Comparison of ENCODE assay signal across 13 cellular contexts in genomic region chr10:79435271-79436065, GRCh38. TPM values are rescaled to one million over a fixed set of nuclear protein-coding genes. Genes with fewer than 3 reads are reported as not detected.
A peak's percentile ranks its signal among the peaks of the same experiment; 100 is the strongest.
DNase-seq lines count a peak whose midpoint lies in the region; ATAC-seq and TF ChIP-seq lines count a peak whose summit lies in the region.
"Had no signal": no experiment of that assay in that cellular context is flagged by ENCODE, and none has a peak within 500 bp of the region (broad histone marks: within the 10 kb centered on the region; RNA-seq: fewer than 3 reads in every experiment).

No MANE protein-coding gene starts in this region.

- WGBS in lung, 2 donors: 64 to 67% methylated on average over 14 to 15 of the region's 15 CpGs

- peak; percentile 52 for DNase-seq in MV-4-11 (lab: John Stamatoyannopoulos, UW)
- peak in 3 of 10 donors; percentile 22 to 38 (median 35) for DNase-seq in dorsolateral prefrontal cortex
- DNase-seq in lung (ENCODE audit: low spot score): no peak
- no peak for DNase-seq in substantia nigra (lab: John Stamatoyannopoulos, UW)
- DNase-seq in H4 (ENCODE audit: low spot score): no peak
- no peak for DNase-seq in NOMO-1 treated with dmso at 0.1 percent for 144 hours (lab: John Stamatoyannopoulos, UW; ENCODE audit: unreplicated experiment)
- no peak for DNase-seq in kidney tubule cell (ENCODE audit: low spot score)
- DNase-seq: activated CD8-positive, alpha-beta memory T cell treated with anti-CD3 and anti-CD28 coated beads, Interleukin-2, amount 50 U/mL, for 4 hours; DMS79; NCI-H1694 treated with DMSO at 0.1 percent for 48 hours; SIG-M5 had no signal

- H3K4me3 ChIP-seq in dorsolateral prefrontal cortex: peak overlapping the region in 13 of 59 donors; percentile 2 to 51 (median 13)
- H3K4me3 ChIP-seq in lung: no peak overlapping the region

- no peak for ATAC-seq in lung (ENCODE audit: insufficient read depth, low FRiP score)
- no peak for ATAC-seq in HG02884 (IDR thresholded peaks at IDR 0.05; ENCODE audit: unreplicated experiment)

- H3K4me1 ChIP-seq in lung (ENCODE audit: control insufficient read depth in 2 of 2, insufficient read depth in 2 of 2, low read length in 2 of 2): peaks cover 19 to 23% of the 10 kb centered on the region in 2 donors

- H3K27ac ChIP-seq in dorsolateral prefrontal cortex (peak overlapping the region; percentile 19 to 99 (median 96)), lung (ENCODE audit: low read depth in 1 of 2, low read length in 1 of 2) (peak overlapping the region; percentile 77 to 86), substantia nigra (ENCODE audit: low read depth, low read length, poor library complexity, severe bottlenecking) (peak overlapping the region; percentile 91)
- H3K27ac ChIP-seq: neutrophil had no signal

- intact Hi-C loops in dorsolateral prefrontal cortex (cut with DNase I): no loop called here

- H3K27me3 ChIP-seq in dorsolateral prefrontal cortex (peaks cover 0 to 5% (median 0%) of the 10 kb centered on the region in 45 donors), lung (ENCODE audit: control insufficient read depth, insufficient read depth) (no peaks in the 10 kb centered on the region)

- TF ChIP-seq CTCF in dorsolateral prefrontal cortex (IDR thresholded peaks at IDR 0.05 in 54 of 56, conservative IDR thresholded peaks at IDR 0.05 in 2 of 56; ENCODE audit: low read depth in 1 of 56, partially characterized antibody in 56 of 56) (no peak), lung (IDR thresholded peaks at IDR 0.05; ENCODE audit: control extremely low read depth, extremely low read depth) (no peak)

- peaks cover 0 to 9% of the 10 kb centered on the region in 2 donors for H3K36me3 ChIP-seq in lung (ENCODE audit: control insufficient read depth in 2 of 2, insufficient read depth in 2 of 2, low read length in 2 of 2)
- H3K36me3 ChIP-seq: neutrophil had no signal

- no peaks in the 10 kb centered on the region for H3K9me3 ChIP-seq in lung (ENCODE audit: control insufficient read depth in 2 of 2, insufficient read depth in 1 of 2, low read length in 1 of 2)
- H3K9me3 ChIP-seq: neutrophil had no signal

RNA-seq across cellular contexts. Expression of gene ZCCHC24, which starts 10.0 kb away (rescaled TPM):
- total RNA-seq in dorsolateral prefrontal cortex (100 to 1,000 TPM in 56 of 120 experiments, 10 to 100 TPM in 64; 46.7 to 245 (median 97.2) TPM), lung (10 to 100 TPM; 12.2 to 33.5 TPM)
- 10 to 100 TPM; 10.4 to 14.8 TPM for polyA plus RNA-seq in lung
- 8.7 and 8.8 TPM in 2 replicates for total RNA-seq in H4 (2014; rRNA removed; shearing (Covaris generic))
